10 cellular contexts compared by ENCODE assay signal in genomic region chr12:57549203-57549908, GRCh38. TPM values are rescaled to one million over a fixed set of nuclear protein-coding genes. Genes with fewer than 3 reads are reported as not detected.
DNase-seq lines count a peak whose midpoint lies in the region; ATAC-seq, FAIRE-seq and TF ChIP-seq lines count a peak whose summit lies in the region.
"Had no signal": no experiment of that assay in that cellular context is flagged by ENCODE, and none has a peak within 500 bp of the region (broad histone marks: within the 10 kb centered on the region; RNA-seq: fewer than 3 reads in every experiment).

No MANE protein-coding gene starts in this region.

- H3K9me3 ChIP-seq in A549 (no peaks in the 10 kb centered on the region), HUES64 (ENCODE audit: insufficient read depth, low read depth, low read length) (no peaks in the 10 kb centered on the region), thyroid gland (no peaks in the 10 kb centered on the region)

- H3K4me1 ChIP-seq in A549 = peaks cover 31% of the 10 kb centered on the region
- H3K4me1 ChIP-seq in HUES64 (ENCODE audit: insufficient read depth, low read length) = peaks cover 39% of the 10 kb centered on the region
- peaks cover 12 to 23% of the 10 kb centered on the region in 2 donors for H3K4me1 ChIP-seq in thyroid gland

- WGBS in A549 (ENCODE audit: missing lambda C conversion rate) = 55% methylated on average over 10 of the region's 13 CpGs
- WGBS in HUES64 = 22% methylated on average over 12 of the region's 13 CpGs
- 44 to 49% methylated on average over 10 to 12 of the region's 13 CpGs for WGBS in thyroid gland, 2 donors

- no peak for TF ChIP-seq POLR2A in A549 (IDR thresholded peaks at IDR 0.05; ENCODE audit: low read length)
- no peak for TF ChIP-seq POLR2A in thyroid gland (IDR thresholded peaks at IDR 0.05)

- no peaks in the 10 kb centered on the region for H3K9me3 Mint-ChIP-seq in naive thymus-derived CD8-positive, alpha-beta T cell

- peaks cover 24 to 52% (median 46%) of the 10 kb centered on the region in 4 donors for H3K4me1 Mint-ChIP-seq in naive thymus-derived CD8-positive, alpha-beta T cell

- CTCF ChIA-PET in A549 (lab: Yijun Ruan, JAX) = interaction anchor here (1.0 kb wide), 1 partner anchor 25 kb away, joined by 4 read pairs; no protein-coding TSS in a partner anchor

- H3K27me3 ChIP-seq in HUES64 (ENCODE audit: insufficient read depth, low read length) = peaks cover 25% of the 10 kb centered on the region; the same call in 1 of the 2 replicates
- H3K27me3 ChIP-seq in thyroid gland = no peaks in the 10 kb centered on the region

- no peak for TF ChIP-seq EP300 in A549 (IDR thresholded peaks at IDR 0.05)

- peak overlapping the region; percentile 68 to 85 (median 78) for H3K4me3 Mint-ChIP-seq in naive thymus-derived CD8-positive, alpha-beta T cell

- ATAC-seq in A549 (peak in 1 of 2 experiments; percentile 0; a peak in 1 of 6 replicates), HG03439 (IDR thresholded peaks at IDR 0.05; ENCODE audit: unreplicated experiment) (no peak)
- no peak for ATAC-seq in naive thymus-derived CD8-positive, alpha-beta T cell
- ATAC-seq: left colon had no signal

- no peak for FAIRE-seq in A549 (lab: Jason Lieb, UNC)

- TF ChIP-seq CTCF in A549 (IDR thresholded peaks at IDR 0.05) = no peak; the same call in 2 of the 3 replicates
- TF ChIP-seq CTCF in thyroid gland (IDR thresholded peaks at IDR 0.05) = no peak

- DNase-seq in A549 (ENCODE audit: low read depth in 1 of 2, low spot score in 1 of 2) (no peak), GF-D8 (lab: John Stamatoyannopoulos, UW) (no peak), thyroid gland (no peak)
- DNase-seq in naive thymus-derived CD8-positive, alpha-beta T cell = no peak
- no peak for DNase-seq in stimulated activated CD4-positive, alpha-beta T cell treated with anti-CD3 and anti-CD28 coated beads, Interleukin-12 subunit alpha, Interleukin-12 subunit beta, amount 100 ng/mL, for 4 hours
- DNase-seq: NCI-H2081 treated with DMSO at 0.1 percent for 48 hours had no signal

- peak overlapping the region in 6 of 10 donors; percentile 43 to 71 (median 62) for H3K27ac Mint-ChIP-seq in naive thymus-derived CD8-positive, alpha-beta T cell

- TF ChIP-seq RAD21 in A549 (conservative IDR thresholded peaks at IDR 0.05 in 1 of 2, IDR thresholded peaks at IDR 0.05 in 1 of 2) = no peak

- H3K36me3 ChIP-seq in HUES64 (ENCODE audit: insufficient read depth, low read length) (0 out of 2 replicates have a peak, but pooled peaks cover 8% of the 10 kb centered on the region), thyroid gland (no peaks in the 10 kb centered on the region)

- no peaks in the 10 kb centered on the region for H3K36me3 Mint-ChIP-seq in naive thymus-derived CD8-positive, alpha-beta T cell

- POLR2A ChIA-PET in A549 (lab: Yijun Ruan, JAX) = no interaction called here
- POLR2A ChIA-PET in naive thymus-derived CD8-positive, alpha-beta T cell (lab: Charles Lee) = interaction anchor here (0.5 to 0.7 kb wide), 3 partner anchors 35 to 1381 kb away, joined by 3 to 5 read pairs (median 4); no protein-coding TSS in a partner anchor

- H3K9ac ChIP-seq in HUES64 (ENCODE audit: low read depth, low read length) = no peak overlapping the region

- peaks cover 0 to 18% (median 0%) of the 10 kb centered on the region in 5 donors for H3K27me3 Mint-ChIP-seq in naive thymus-derived CD8-positive, alpha-beta T cell

- intact Hi-C loops in thyroid gland (cut with DNase I) = no loop called here

- peak overlapping the region; percentile 57 to 72; a peak in 5 of 6 replicates for H3K27ac ChIP-seq in A549
- H3K27ac ChIP-seq in HUES64 (ENCODE audit: low read depth, low read length) = no peak overlapping the region
- peak overlapping the region; percentile 75 for H3K27ac ChIP-seq in cingulate gyrus (ENCODE audit: low read depth, low read length)
- no peak overlapping the region for H3K27ac ChIP-seq in thyroid gland

- H3K4me3 ChIP-seq in A549 = peak overlapping the region; percentile 43
- peak overlapping the region; percentile 91 for H3K4me3 ChIP-seq in HUES64 (ENCODE audit: low read length)
- peak overlapping the region in 1 of 3 donors; percentile 29 for H3K4me3 ChIP-seq in thyroid gland (replicated peaks in 1 of 3)

- peak overlapping the region; percentile 71 for H3K4me2 ChIP-seq in A549

TF ChIP-seq in A549, 52 proteins besides CTCF, POLR2A, EP300 and RAD21 (continues in another document):
- TF ChIP-seq FOXS1 (CRISPR knock-in tag; IDR thresholded peaks at IDR 0.05) (no peak), CBX8 (IDR thresholded peaks at IDR 0.05) (no peak), ZC3H11A (IDR thresholded peaks at IDR 0.05) (no peak), NFE2L2 (conservative IDR thresholded peaks at IDR 0.05; ENCODE audit: low read length) (no peak), MAFK (IDR thresholded peaks at IDR 0.05; ENCODE audit: partially characterized antibody) (no peak), ZNF302 (CRISPR knock-in tag; IDR thresholded peaks at IDR 0.05) (no peak), PHF8 (IDR thresholded peaks at IDR 0.05; ENCODE audit: borderline replicate concordance, low read depth) (no peak), RCOR1 (IDR thresholded peaks at IDR 0.05; ENCODE audit: low read depth, low read length) (no peak), RARB (CRISPR knock-in tag; IDR thresholded peaks at IDR 0.05) (no peak), MYC (IDR thresholded peaks at IDR 0.05; ENCODE audit: borderline replicate concordance, low read length) (no peak), TP53 (CRISPR knock-in tag; IDR thresholded peaks at IDR 0.05) (no peak), KDM1A (IDR thresholded peaks at IDR 0.05; ENCODE audit: low read depth) (no peak), ZSCAN20 (CRISPR knock-in tag; IDR thresholded peaks at IDR 0.05) (no peak)

RNA-seq across cellular contexts. Expression of gene KIF5A, which starts 0.5 kb away (rescaled TPM):
- 0.89 and 0.90 TPM in 2 replicates for polyA plus RNA-seq in A549 (2011; rRNA removed)
- 0.23 and 0.24 TPM in 2 replicates for polyA plus RNA-seq in A549 (2012; cell fraction: cytosol; rRNA removed)
- polyA plus RNA-seq in A549 (2012; cell fraction: nucleus; rRNA removed) = 0.56 and 0.67 TPM in 2 replicates
- polyA plus RNA-seq in A549 (2017; fragmentation: RNase III; extraction: RNeasy Plus Mini Kit Qiagen cat#74134 plus additional on column Dnase treatment) = 0.45 to 0.61 TPM (median 0.55 TPM) in 3 replicates
- 0.58 and 0.63 TPM in 2 replicates for polyA minus RNA-seq in A549 (2011; rRNA and poly(A)+ RNA removed)
- polyA plus RNA-seq in HUES64 (2013, experiment 1 of 2) = 7.8 TPM
- 8.2 TPM for polyA plus RNA-seq in HUES64 (2013, experiment 2 of 2)
- total RNA-seq in naive thymus-derived CD8-positive, alpha-beta T cell = 1 to 10 TPM; 1.5 to 2.3 TPM
- polyA plus RNA-seq in naive thymus-derived CD8-positive, alpha-beta T cell = under 1 TPM in 2 of 3 donors, not detected in 1; 0.17 to 0.20 TPM
- under 1 TPM; 0.34 to 0.67 (median 0.51) TPM for total RNA-seq in thyroid gland

RNA-seq across cellular contexts. Expression of gene DCTN2, which starts 2.4 kb away (rescaled TPM):
- 140 and 169 TPM in 2 replicates for polyA plus RNA-seq in A549 (2011; rRNA removed)
- 83.3 and 106 TPM in 2 replicates for polyA plus RNA-seq in A549 (2012; cell fraction: cytosol; rRNA removed)
- 139 and 202 TPM in 2 replicates for polyA plus RNA-seq in A549 (2012; cell fraction: nucleus; rRNA removed)
- polyA plus RNA-seq in A549 (2017; fragmentation: RNase III; extraction: RNeasy Plus Mini Kit Qiagen cat#74134 plus additional on column Dnase treatment) = 203 to 211 TPM (median 211 TPM) in 3 replicates
- 155 and 160 TPM in 2 replicates for polyA minus RNA-seq in A549 (2011; rRNA and poly(A)+ RNA removed)
- 88.8 TPM for polyA plus RNA-seq in HUES64 (2013, experiment 1 of 2)
- 109 TPM for polyA plus RNA-seq in HUES64 (2013, experiment 2 of 2)
- total RNA-seq in naive thymus-derived CD8-positive, alpha-beta T cell = 10 to 100 TPM; 69.0 to 70.5 TPM
- 10 to 100 TPM; 60.6 to 67.8 (median 67.7) TPM for polyA plus RNA-seq in naive thymus-derived CD8-positive, alpha-beta T cell
- 100 to 1,000 TPM; 164 to 199 (median 193) TPM for total RNA-seq in thyroid gland

RNA-seq across cellular contexts. Expression of gene MBD6, which starts 26.7 kb away (rescaled TPM):
- polyA plus RNA-seq in A549 (2011; rRNA removed) (4.6 and 7.3 TPM in 2 replicates), A549 (2017; fragmentation: RNase III; extraction: RNeasy Plus Mini Kit Qiagen cat#74134 plus additional on column Dnase treatment) (18.7 to 25.3 TPM (median 24.2 TPM) in 3 replicates)
- 6.5 and 10.2 TPM in 2 replicates for polyA plus RNA-seq in A549 (2012; cell fraction: cytosol; rRNA removed)
- 23.1 and 25.7 TPM in 2 replicates for polyA plus RNA-seq in A549 (2012; cell fraction: nucleus; rRNA removed)
- 10.5 and 16.5 TPM in 2 replicates for polyA minus RNA-seq in A549 (2011; rRNA and poly(A)+ RNA removed)
- polyA plus RNA-seq in HUES64 (2013, experiment 1 of 2) = 16.4 TPM
- 17.8 TPM for polyA plus RNA-seq in HUES64 (2013, experiment 2 of 2)
- total RNA-seq in naive thymus-derived CD8-positive, alpha-beta T cell = 100 to 1,000 TPM in 1 of 2 experiments, 10 to 100 TPM in 1; 98.5 to 104 TPM
- 1 to 10 TPM in 2 of 3 donors, under 1 TPM in 1; 0.38 to 2.5 (median 2.1) TPM for polyA plus RNA-seq in naive thymus-derived CD8-positive, alpha-beta T cell
- 10 to 100 TPM; 18.9 to 59.7 (median 51.9) TPM for total RNA-seq in thyroid gland

RNA-seq across cellular contexts. Expression of gene DDIT3, which starts 29.0 kb away (rescaled TPM):
- polyA plus RNA-seq in A549 (2011; rRNA removed) (73.1 and 93.0 TPM in 2 replicates), A549 (2017; fragmentation: RNase III; extraction: RNeasy Plus Mini Kit Qiagen cat#74134 plus additional on column Dnase treatment) (11.5 to 16.0 TPM (median 13.5 TPM) in 3 replicates)
- 23.4 and 24.8 TPM in 2 replicates for polyA plus RNA-seq in A549 (2012; cell fraction: cytosol; rRNA removed)
- polyA plus RNA-seq in A549 (2012; cell fraction: nucleus; rRNA removed) = 27.5 and 41.9 TPM in 2 replicates
- polyA minus RNA-seq in A549 (2011; rRNA and poly(A)+ RNA removed) = 34.1 and 35.5 TPM in 2 replicates
- 4.8 TPM for polyA plus RNA-seq in HUES64 (2013, experiment 1 of 2)
- 4.8 TPM for polyA plus RNA-seq in HUES64 (2013, experiment 2 of 2)
- 10 to 100 TPM; 88.0 to 89.5 TPM for total RNA-seq in naive thymus-derived CD8-positive, alpha-beta T cell
- 10 to 100 TPM; 13.1 to 18.7 (median 15.5) TPM for polyA plus RNA-seq in naive thymus-derived CD8-positive, alpha-beta T cell
- total RNA-seq in thyroid gland = 10 to 100 TPM; 44.5 to 71.3 (median 53.8) TPM

RNA-seq across cellular contexts. Expression of gene PIP4K2C, which starts 41.6 kb away (rescaled TPM):
- polyA plus RNA-seq in A549 (2011; rRNA removed) (60.9 and 62.9 TPM in 2 replicates), A549 (2017; fragmentation: RNase III; extraction: RNeasy Plus Mini Kit Qiagen cat#74134 plus additional on column Dnase treatment) (30.5 to 35.7 TPM (median 35.3 TPM) in 3 replicates)
- polyA plus RNA-seq in A549 (2012; cell fraction: cytosol; rRNA removed) = 22.6 and 29.7 TPM in 2 replicates
- polyA plus RNA-seq in A549 (2012; cell fraction: nucleus; rRNA removed) = 17.0 and 22.1 TPM in 2 replicates
- 29.9 and 32.3 TPM in 2 replicates for polyA minus RNA-seq in A549 (2011; rRNA and poly(A)+ RNA removed)
- 19.0 TPM for polyA plus RNA-seq in HUES64 (2013, experiment 1 of 2)
- 17.6 TPM for polyA plus RNA-seq in HUES64 (2013, experiment 2 of 2)
- total RNA-seq in naive thymus-derived CD8-positive, alpha-beta T cell = 10 to 100 TPM; 23.4 to 24.8 TPM
- polyA plus RNA-seq in naive thymus-derived CD8-positive, alpha-beta T cell = 10 to 100 TPM; 10.9 to 24.6 (median 22.7) TPM
- 10 to 100 TPM; 29.6 to 82.6 (median 59.2) TPM for total RNA-seq in thyroid gland

Comparison
In these comparisons a context has a peak if more than half of its experiments do, and no peak if none do; other contexts are left out.
1. H3K27ac ChIP-seq: peak in A549 (2 of 2) and cingulate gyrus (single experiment); none in HUES64 (single experiment) and thyroid gland (0 of 3).